ENCODE assay signal across 2 cellular contexts in the genomic region with DNA sequence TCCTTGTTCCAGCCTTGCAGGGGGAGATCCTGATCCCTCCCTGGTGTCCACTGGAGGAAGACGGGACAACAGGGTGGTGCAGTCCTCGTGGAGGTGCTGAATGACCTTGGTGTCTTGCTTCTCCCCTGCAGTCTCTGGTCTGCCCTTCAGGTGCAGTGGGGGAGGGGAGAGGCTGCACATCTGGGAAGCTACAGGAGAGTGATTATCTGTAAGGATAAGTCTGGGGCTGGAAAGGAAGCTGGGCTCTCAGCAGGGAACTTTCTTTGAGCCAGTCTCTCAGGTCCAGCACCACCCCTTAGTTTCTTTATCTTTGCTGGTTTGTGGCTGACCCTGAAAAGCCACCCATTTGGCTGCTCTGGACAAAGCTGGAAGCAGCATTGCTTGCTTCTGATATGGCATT.
TF ChIP-seq lines count a peak whose summit lies in the region.

No MANE protein-coding gene starts in this region.

TF ChIP-seq in GM23338, 12 proteins besides CTCF, POLR2A, EP300 and RAD21 (continues in another document):
- no peak for TF ChIP-seq JUNB (IDR thresholded peaks at IDR 0.05; ENCODE audit: unreplicated experiment)
- TF ChIP-seq, protein P1, sequence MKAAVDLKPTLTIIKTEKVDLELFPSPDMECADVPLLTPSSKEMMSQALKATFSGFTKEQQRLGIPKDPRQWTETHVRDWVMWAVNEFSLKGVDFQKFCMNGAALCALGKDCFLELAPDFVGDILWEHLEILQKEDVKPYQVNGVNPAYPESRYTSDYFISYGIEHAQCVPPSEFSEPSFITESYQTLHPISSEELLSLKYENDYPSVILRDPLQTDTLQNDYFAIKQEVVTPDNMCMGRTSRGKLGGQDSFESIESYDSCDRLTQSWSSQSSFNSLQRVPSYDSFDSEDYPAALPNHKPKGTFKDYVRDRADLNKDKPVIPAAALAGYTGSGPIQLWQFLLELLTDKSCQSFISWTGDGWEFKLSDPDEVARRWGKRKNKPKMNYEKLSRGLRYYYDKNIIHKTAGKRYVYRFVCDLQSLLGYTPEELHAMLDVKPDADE (IDR thresholded peaks at IDR 0.05) = no peak
- TF ChIP-seq, protein P2, sequence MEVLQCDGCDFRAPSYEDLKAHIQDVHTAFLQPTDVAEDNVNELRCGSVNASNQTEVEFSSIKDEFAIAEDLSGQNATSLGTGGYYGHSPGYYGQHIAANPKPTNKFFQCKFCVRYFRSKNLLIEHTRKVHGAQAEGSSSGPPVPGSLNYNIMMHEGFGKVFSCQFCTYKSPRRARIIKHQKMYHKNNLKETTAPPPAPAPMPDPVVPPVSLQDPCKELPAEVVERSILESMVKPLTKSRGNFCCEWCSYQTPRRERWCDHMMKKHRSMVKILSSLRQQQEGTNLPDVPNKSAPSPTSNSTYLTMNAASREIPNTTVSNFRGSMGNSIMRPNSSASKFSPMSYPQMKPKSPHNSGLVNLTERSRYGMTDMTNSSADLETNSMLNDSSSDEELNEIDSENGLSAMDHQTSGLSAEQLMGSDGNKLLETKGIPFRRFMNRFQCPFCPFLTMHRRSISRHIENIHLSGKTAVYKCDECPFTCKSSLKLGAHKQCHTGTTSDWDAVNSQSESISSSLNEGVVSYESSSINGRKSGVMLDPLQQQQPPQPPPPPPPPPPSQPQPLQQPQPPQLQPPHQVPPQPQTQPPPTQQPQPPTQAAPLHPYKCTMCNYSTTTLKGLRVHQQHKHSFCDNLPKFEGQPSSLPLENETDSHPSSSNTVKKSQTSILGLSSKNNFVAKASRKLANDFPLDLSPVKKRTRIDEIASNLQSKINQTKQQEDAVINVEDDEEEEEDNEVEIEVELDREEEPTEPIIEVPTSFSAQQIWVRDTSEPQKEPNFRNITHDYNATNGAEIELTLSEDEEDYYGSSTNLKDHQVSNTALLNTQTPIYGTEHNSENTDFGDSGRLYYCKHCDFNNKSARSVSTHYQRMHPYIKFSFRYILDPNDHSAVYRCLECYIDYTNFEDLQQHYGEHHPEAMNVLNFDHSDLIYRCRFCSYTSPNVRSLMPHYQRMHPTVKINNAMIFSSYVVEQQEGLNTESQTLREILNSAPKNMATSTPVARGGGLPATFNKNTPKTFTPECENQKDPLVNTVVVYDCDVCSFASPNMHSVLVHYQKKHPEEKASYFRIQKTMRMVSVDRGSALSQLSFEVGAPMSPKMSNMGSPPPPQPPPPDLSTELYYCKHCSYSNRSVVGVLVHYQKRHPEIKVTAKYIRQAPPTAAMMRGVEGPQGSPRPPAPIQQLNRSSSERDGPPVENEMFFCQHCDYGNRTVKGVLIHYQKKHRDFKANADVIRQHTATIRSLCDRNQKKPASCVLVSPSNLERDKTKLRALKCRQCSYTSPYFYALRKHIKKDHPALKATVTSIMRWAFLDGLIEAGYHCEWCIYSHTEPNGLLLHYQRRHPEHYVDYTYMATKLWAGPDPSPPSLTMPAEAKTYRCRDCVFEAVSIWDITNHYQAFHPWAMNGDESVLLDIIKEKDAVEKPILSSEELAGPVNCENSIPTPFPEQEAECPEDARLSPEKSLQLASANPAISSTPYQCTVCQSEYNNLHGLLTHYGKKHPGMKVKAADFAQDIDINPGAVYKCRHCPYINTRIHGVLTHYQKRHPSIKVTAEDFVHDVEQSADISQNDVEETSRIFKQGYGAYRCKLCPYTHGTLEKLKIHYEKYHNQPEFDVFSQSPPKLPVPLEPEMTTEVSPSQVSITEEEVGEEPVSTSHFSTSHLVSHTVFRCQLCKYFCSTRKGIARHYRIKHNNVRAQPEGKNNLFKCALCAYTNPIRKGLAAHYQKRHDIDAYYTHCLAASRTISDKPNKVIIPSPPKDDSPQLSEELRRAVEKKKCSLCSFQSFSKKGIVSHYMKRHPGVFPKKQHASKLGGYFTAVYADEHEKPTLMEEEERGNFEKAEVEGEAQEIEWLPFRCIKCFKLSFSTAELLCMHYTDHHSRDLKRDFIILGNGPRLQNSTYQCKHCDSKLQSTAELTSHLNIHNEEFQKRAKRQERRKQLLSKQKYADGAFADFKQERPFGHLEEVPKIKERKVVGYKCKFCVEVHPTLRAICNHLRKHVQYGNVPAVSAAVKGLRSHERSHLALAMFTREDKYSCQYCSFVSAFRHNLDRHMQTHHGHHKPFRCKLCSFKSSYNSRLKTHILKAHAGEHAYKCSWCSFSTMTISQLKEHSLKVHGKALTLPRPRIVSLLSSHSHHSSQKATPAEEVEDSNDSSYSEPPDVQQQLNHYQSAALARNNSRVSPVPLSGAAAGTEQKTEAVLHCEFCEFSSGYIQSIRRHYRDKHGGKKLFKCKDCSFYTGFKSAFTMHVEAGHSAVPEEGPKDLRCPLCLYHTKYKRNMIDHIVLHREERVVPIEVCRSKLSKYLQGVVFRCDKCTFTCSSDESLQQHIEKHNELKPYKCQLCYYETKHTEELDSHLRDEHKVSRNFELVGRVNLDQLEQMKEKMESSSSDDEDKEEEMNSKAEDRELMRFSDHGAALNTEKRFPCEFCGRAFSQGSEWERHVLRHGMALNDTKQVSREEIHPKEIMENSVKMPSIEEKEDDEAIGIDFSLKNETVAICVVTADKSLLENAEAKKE (CRISPR knock-in tag; IDR thresholded peaks at IDR 0.05) = no peak
- no peak for TF ChIP-seq ZNF114 (CRISPR knock-in tag; IDR thresholded peaks at IDR 0.05)
- TF ChIP-seq CREB1 (CRISPR knock-in tag; IDR thresholded peaks at IDR 0.05; ENCODE audit: low read depth) = no peak
- TF ChIP-seq EZH2phosphoT487 (IDR thresholded peaks at IDR 0.05; ENCODE audit: unreplicated experiment) = no peak
- no peak for TF ChIP-seq ZNF331 (CRISPR knock-in tag; IDR thresholded peaks at IDR 0.05; ENCODE audit: low read depth)
- no peak for TF ChIP-seq NANOG (IDR thresholded peaks at IDR 0.05; ENCODE audit: borderline replicate concordance)
- TF ChIP-seq, protein P3, sequence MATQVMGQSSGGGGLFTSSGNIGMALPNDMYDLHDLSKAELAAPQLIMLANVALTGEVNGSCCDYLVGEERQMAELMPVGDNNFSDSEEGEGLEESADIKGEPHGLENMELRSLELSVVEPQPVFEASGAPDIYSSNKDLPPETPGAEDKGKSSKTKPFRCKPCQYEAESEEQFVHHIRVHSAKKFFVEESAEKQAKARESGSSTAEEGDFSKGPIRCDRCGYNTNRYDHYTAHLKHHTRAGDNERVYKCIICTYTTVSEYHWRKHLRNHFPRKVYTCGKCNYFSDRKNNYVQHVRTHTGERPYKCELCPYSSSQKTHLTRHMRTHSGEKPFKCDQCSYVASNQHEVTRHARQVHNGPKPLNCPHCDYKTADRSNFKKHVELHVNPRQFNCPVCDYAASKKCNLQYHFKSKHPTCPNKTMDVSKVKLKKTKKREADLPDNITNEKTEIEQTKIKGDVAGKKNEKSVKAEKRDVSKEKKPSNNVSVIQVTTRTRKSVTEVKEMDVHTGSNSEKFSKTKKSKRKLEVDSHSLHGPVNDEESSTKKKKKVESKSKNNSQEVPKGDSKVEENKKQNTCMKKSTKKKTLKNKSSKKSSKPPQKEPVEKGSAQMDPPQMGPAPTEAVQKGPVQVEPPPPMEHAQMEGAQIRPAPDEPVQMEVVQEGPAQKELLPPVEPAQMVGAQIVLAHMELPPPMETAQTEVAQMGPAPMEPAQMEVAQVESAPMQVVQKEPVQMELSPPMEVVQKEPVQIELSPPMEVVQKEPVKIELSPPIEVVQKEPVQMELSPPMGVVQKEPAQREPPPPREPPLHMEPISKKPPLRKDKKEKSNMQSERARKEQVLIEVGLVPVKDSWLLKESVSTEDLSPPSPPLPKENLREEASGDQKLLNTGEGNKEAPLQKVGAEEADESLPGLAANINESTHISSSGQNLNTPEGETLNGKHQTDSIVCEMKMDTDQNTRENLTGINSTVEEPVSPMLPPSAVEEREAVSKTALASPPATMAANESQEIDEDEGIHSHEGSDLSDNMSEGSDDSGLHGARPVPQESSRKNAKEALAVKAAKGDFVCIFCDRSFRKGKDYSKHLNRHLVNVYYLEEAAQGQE (IDR thresholded peaks at IDR 0.05; ENCODE audit: unreplicated experiment) = no peak
- TF ChIP-seq POLR2AphosphoS5 (IDR thresholded peaks at IDR 0.05; ENCODE audit: low read depth) = no peak

TF ChIP-seq in H1, 55 proteins besides CTCF, POLR2A, EP300 and RAD21:
- TF ChIP-seq KDM4A (IDR thresholded peaks at IDR 0.05; ENCODE audit: low read depth, low read length, severe bottlenecking) = no peak
- TF ChIP-seq HDAC6 (IDR thresholded peaks at IDR 0.05; ENCODE audit: low read depth, low read length) = no peak
- no peak for TF ChIP-seq TBP (IDR thresholded peaks at IDR 0.05; ENCODE audit: low read depth, low read length)
